ENCODE assay signal across 18 cellular contexts in genomic region chr2:75539955-75540716, GRCh38. TPM values are rescaled to one million over a fixed set of nuclear protein-coding genes. Genes with fewer than 3 reads are reported as not detected.
DNase-seq lines count a peak whose midpoint lies in the region; ATAC-seq, FAIRE-seq and TF ChIP-seq lines count a peak whose summit lies in the region.
"Had no signal": no experiment of that assay in that cellular context is flagged by ENCODE, and none has a peak within 500 bp of the region (broad histone marks: within the 10 kb centered on the region; RNA-seq: fewer than 3 reads in every experiment).

No MANE protein-coding gene starts in this region.

- H3K36me3 ChIP-seq in HepG2 (replicated peaks in 1 of 2; ENCODE audit: control insufficient read depth in 1 of 2, insufficient read depth in 2 of 2, low read length in 2 of 2) = peaks cover 22 to 75% of the 10 kb centered on the region in 2 experiments
- no peaks in the 10 kb centered on the region for H3K36me3 ChIP-seq in right lobe of liver
- H3K36me3 ChIP-seq in stomach = no peaks in the 10 kb centered on the region
- H3K36me3 ChIP-seq: BLaER1, SJCRH30 had no signal

- peaks cover 16% of the 10 kb centered on the region; the same call in 1 of the 2 replicates for H4K20me1 ChIP-seq in HepG2 (ENCODE audit: insufficient read depth, low read length)
- H4K20me1 ChIP-seq: BLaER1 had no signal

- BruUV-seq in HepG2 (replicated peaks; lab: Mats Ljungman, UMichigan) = no TSS peak

- H3K9me3 ChIP-seq in HepG2 (ENCODE audit: low read length) = peaks cover 7% of the 10 kb centered on the region; the same call in 1 of the 2 replicates
- H3K9me3 ChIP-seq in right lobe of liver = no peaks in the 10 kb centered on the region
- no peaks in the 10 kb centered on the region for H3K9me3 ChIP-seq in T-helper 17 cell (ENCODE audit: control insufficient read depth, low read length, poor library complexity, severe bottlenecking)
- H3K9me3 ChIP-seq in stomach = no peaks in the 10 kb centered on the region
- H3K9me3 ChIP-seq: BLaER1, MG63, SJCRH30 had no signal

- TF ChIP-seq CTCF in HepG2 (CRISPR knock-in tag; IDR thresholded peaks at IDR 0.05) (no peak), right lobe of liver (IDR thresholded peaks at IDR 0.05) (no peak), fibroblast of the aortic adventitia (IDR thresholded peaks at IDR 0.05; ENCODE audit: insufficient read depth, low read length) (no peak), stomach (IDR thresholded peaks at IDR 0.05) (no peak)

- H3K36me3 Mint-ChIP-seq in T-helper 17 cell (ENCODE audit: low read depth) = no peaks in the 10 kb centered on the region
- H3K36me3 Mint-ChIP-seq: CD8-positive, alpha-beta memory T cell had no signal

- FAIRE-seq in HepG2 (lab: Jason Lieb, UNC) = no peak
- FAIRE-seq: GM18507 had no signal

- TF ChIP-seq RAD21 in HepG2 (CRISPR knock-in tag; IDR thresholded peaks at IDR 0.05) = no peak

- WGBS in HepG2 (ENCODE audit: low lambda C conversion rate) = 100% methylated on average over 3 of the region's 3 CpGs
- WGBS in right lobe of liver (ENCODE audit: insufficient coverage, low coverage, low lambda C conversion rate, missing lambda C conversion rate) = 79% methylated on average over 3 of the region's 3 CpGs
- 51 to 76% (median 69%) methylated on average over 3 of the region's 3 CpGs for WGBS in stomach, 5 donors

- DNase-seq in HepG2 (ENCODE audit: low spot score) (no peak), right lobe of liver (no peak), T-helper 17 cell (no peak), fibroblast of the aortic adventitia (ENCODE audit: low read depth) (peak; percentile 79), SW 1271 (lab: John Stamatoyannopoulos, UW) (no peak), T-helper 9 cell (no peak), stomach (no peak), NCI-H187 treated with DMSO at 0.1 percent for 48 hours (lab: John Stamatoyannopoulos, UW) (no peak)
- DNase-seq: CD8-positive, alpha-beta memory T cell; H7; MG63; NCI-H1092 treated with DMSO at 0.1 percent for 48 hours; NCI-H1694 treated with DMSO at 0.1 percent for 48 hours; NCI-H2171; NCI-H510A; SJCRH30 had no signal

- no peak for TF ChIP-seq POLR2A in HepG2 (IDR thresholded peaks at IDR 0.05; ENCODE audit: insufficient read depth in 1 of 2, low read depth in 2 of 2, low read length in 2 of 2)
- no peak for TF ChIP-seq POLR2A in right lobe of liver (IDR thresholded peaks at IDR 0.05)
- no peak for TF ChIP-seq POLR2A in stomach (IDR thresholded peaks at IDR 0.05)

- CTCF ChIA-PET in HepG2 (lab: Yijun Ruan, JAX; ENCODE audit: low intra/inter-chr PET ratio, low total read pairs) = no interaction called here

- H3K4me1 ChIP-seq in HepG2 (ENCODE audit: insufficient read depth, low read length) (peaks cover 85% of the 10 kb centered on the region), right lobe of liver (no peaks in the 10 kb centered on the region), stomach (no peaks in the 10 kb centered on the region)
- H3K4me1 ChIP-seq: BLaER1, SJCRH30 had no signal

- H3K27ac ChIP-seq in HepG2 (ENCODE audit: extremely low read length, insufficient read depth, low read length) = no peak overlapping the region
- H3K27ac ChIP-seq in right lobe of liver = no peak overlapping the region
- H3K27ac ChIP-seq in stomach = no peak overlapping the region
- H3K27ac ChIP-seq: BLaER1, SJCRH30 had no signal

- no peaks in the 10 kb centered on the region for H3K27me3 ChIP-seq in HepG2 (ENCODE audit: control insufficient read depth in 1 of 2, insufficient read depth in 2 of 2, low read length in 2 of 2)
- H3K27me3 ChIP-seq in right lobe of liver = no peaks in the 10 kb centered on the region
- H3K27me3 ChIP-seq in stomach = no peaks in the 10 kb centered on the region
- H3K27me3 ChIP-seq: BLaER1, MG63, SJCRH30 had no signal

- H3K79me2 ChIP-seq in HepG2 (ENCODE audit: insufficient read depth, low read length) = peaks cover 99% of the 10 kb centered on the region

- H3K27me3 Mint-ChIP-seq in T-helper 17 cell = peaks cover 5% of the 10 kb centered on the region

- H3K9ac ChIP-seq in HepG2 (ENCODE audit: insufficient read depth, low read depth, low read length) = no peak overlapping the region
- H3K9ac ChIP-seq: BLaER1 had no signal

- H3K4me2 ChIP-seq in HepG2 (ENCODE audit: low read depth, low read length) = no peak overlapping the region
- H3K4me2 ChIP-seq: BLaER1 had no signal

- H3K4me1 Mint-ChIP-seq in T-helper 17 cell = no peaks in the 10 kb centered on the region
- H3K4me1 Mint-ChIP-seq: CD8-positive, alpha-beta memory T cell had no signal

- intact Hi-C loops in HepG2 (cut with micrococcal nuclease; ENCODE audit: unreplicated experiment) (no loop called here), right lobe of liver (cut with DNase I) (no loop called here), stomach (cut with DNase I; ENCODE audit: low total_unique reads) (no loop called here)

- no peak overlapping the region for H3K4me3 ChIP-seq in HepG2 (replicated peaks in 1 of 3; ENCODE audit: insufficient read depth in 1 of 3, low read depth in 2 of 3, low read length in 3 of 3)
- H3K4me3 ChIP-seq in right lobe of liver = no peak overlapping the region
- no peak overlapping the region for H3K4me3 ChIP-seq in fibroblast of the aortic adventitia (ENCODE audit: low read depth, low read length)
- H3K4me3 ChIP-seq in stomach = no peak overlapping the region
- H3K4me3 ChIP-seq: BLaER1, MG63, SJCRH30 had no signal

- H2AFZ ChIP-seq in HepG2 (ENCODE audit: low read length) = no peak overlapping the region

- no peak for TF ChIP-seq EP300 in HepG2 (IDR thresholded peaks at IDR 0.05; ENCODE audit: low read depth in 2 of 2, low read length in 2 of 2)
- TF ChIP-seq EP300 in HepG2 (CRISPR knock-in tag; IDR thresholded peaks at IDR 0.05; ENCODE audit: borderline replicate concordance) = no peak
- TF ChIP-seq EP300 in stomach (IDR thresholded peaks at IDR 0.05) = no peak

- POLR2A ChIA-PET in HepG2 (lab: Yijun Ruan, JAX) = interaction anchor here (0.7 to 2.4 kb wide), 13 partner anchors 10 to 31 kb away, joined by 3 to 35 read pairs (median 5); partner anchors contain the start of gene EVA1A

- no peak for ATAC-seq in HepG2
- ATAC-seq in right lobe of liver = no peak
- no peak for ATAC-seq in T-helper 17 cell

- peak overlapping the region; percentile 13 for H3K4me3 Mint-ChIP-seq in T-helper 17 cell
- H3K4me3 Mint-ChIP-seq: CD8-positive, alpha-beta memory T cell had no signal

- no peak overlapping the region for H3K27ac Mint-ChIP-seq in T-helper 17 cell
- H3K27ac Mint-ChIP-seq: CD8-positive, alpha-beta memory T cell had no signal

- in situ Hi-C loops in HepG2 (cut with HindIII; ENCODE audit: extremely low pct_ligation_motif_present, low pct_unique_long_range_greater_than_20kb) = no loop called here

TF ChIP-seq in HepG2, 621 proteins besides CTCF, POLR2A, EP300 and RAD21 (continues in another document):
- TF ChIP-seq ZNF709 (CRISPR knock-in tag; IDR thresholded peaks at IDR 0.05) (no peak), RBM22 (optimal IDR thresholded peaks at IDR 0.05; ENCODE audit: low read length) (peak; percentile 95)

RNA-seq across cellular contexts. Expression of gene EVA1A, which starts 20.6 kb away (rescaled TPM):
- total RNA-seq in HepG2 (2016; rRNA removed; fragmentation: Illumina TruSeq; extraction: Trizol) (55.9 and 57.8 TPM in 2 replicates), right lobe of liver (100 to 1,000 TPM in 2 of 6 experiments, 10 to 100 TPM in 4; 30.6 to 125 (median 74.5) TPM), T-helper 17 cell (not detected), fibroblast of the aortic adventitia (ENCODE audit: low replicate concordance) (25.2 and 28.1 TPM in 2 replicates), stomach (1 to 10 TPM in 2 of 5 donors, not detected in 3; 1.3 to 2.4 TPM)
- total RNA-seq in HepG2 (2016; cell fraction: cytosol; rRNA removed; fragmentation: Illumina TruSeq; extraction: Trizol; ENCODE audit: low read depth) = 25.1 and 29.0 TPM in 2 replicates
- 52.7 and 57.5 TPM in 2 replicates for total RNA-seq in HepG2 (2016; cell fraction: insoluble cytoplasmic fraction; rRNA removed; fragmentation: Illumina TruSeq; extraction: Trizol)
- total RNA-seq in HepG2 (2016; cell fraction: membrane; rRNA removed; fragmentation: Illumina TruSeq; extraction: Trizol) = 48.2 and 58.4 TPM in 2 replicates
- 46.1 and 58.2 TPM in 2 replicates for total RNA-seq in HepG2 (2016; cell fraction: nucleus; rRNA removed; fragmentation: Illumina TruSeq; extraction: Trizol)
- polyA plus RNA-seq in HepG2 (2011; rRNA removed) (57.5 and 65.4 TPM in 2 replicates), stomach (1 to 10 TPM; 2.1 to 4.7 (median 3.5) TPM)
- polyA plus RNA-seq in HepG2 (2011; cell fraction: cytosol; rRNA removed) = 53.6 and 68.8 TPM in 2 replicates
- 77.6 and 80.4 TPM in 2 replicates for polyA plus RNA-seq in HepG2 (2011; cell fraction: nucleus; rRNA removed)
- 44.8 and 48.8 TPM in 2 replicates for polyA plus RNA-seq in HepG2 (2012)
- 23.6 and 36.8 TPM in 2 replicates for polyA plus RNA-seq in HepG2 (2016; cell fraction: cytosol; fragmentation: Illumina TruSeq; extraction: Trizol; ENCODE audit: low read depth)
- 46.2 and 49.2 TPM in 2 replicates for polyA plus RNA-seq in HepG2 (2016; cell fraction: insoluble cytoplasmic fraction; fragmentation: Illumina TruSeq; extraction: Trizol; ENCODE audit: low read depth)
- 37.8 and 44.2 TPM in 2 replicates for polyA plus RNA-seq in HepG2 (2016; cell fraction: membrane; fragmentation: Illumina TruSeq; extraction: Trizol; ENCODE audit: low read depth)
- polyA plus RNA-seq in HepG2 (2016; cell fraction: nucleus; fragmentation: Illumina TruSeq; extraction: Trizol; ENCODE audit: insufficient read depth, low read depth) = 60.9 and 62.0 TPM in 2 replicates
- polyA minus RNA-seq in HepG2 (2011; rRNA and poly(A)+ RNA removed; ENCODE audit: low replicate concordance) = 186 TPM in 1 of 2 replicates, not detected in the other
- 51.4 TPM in 2 replicates for polyA minus RNA-seq in HepG2 (2011; cell fraction: cytosol; rRNA and poly(A)+ RNA removed)
- 70.1 and 71.3 TPM in 2 replicates for polyA minus RNA-seq in HepG2 (2011; cell fraction: nucleus; rRNA and poly(A)+ RNA removed)
- total RNA-seq: CD8-positive, alpha-beta memory T cell; SJCRH30 had no signal
- polyA plus RNA-seq: CD8-positive, alpha-beta memory T cell had no signal
